8 cellular contexts compared by ENCODE assay signal in the genomic region with DNA sequence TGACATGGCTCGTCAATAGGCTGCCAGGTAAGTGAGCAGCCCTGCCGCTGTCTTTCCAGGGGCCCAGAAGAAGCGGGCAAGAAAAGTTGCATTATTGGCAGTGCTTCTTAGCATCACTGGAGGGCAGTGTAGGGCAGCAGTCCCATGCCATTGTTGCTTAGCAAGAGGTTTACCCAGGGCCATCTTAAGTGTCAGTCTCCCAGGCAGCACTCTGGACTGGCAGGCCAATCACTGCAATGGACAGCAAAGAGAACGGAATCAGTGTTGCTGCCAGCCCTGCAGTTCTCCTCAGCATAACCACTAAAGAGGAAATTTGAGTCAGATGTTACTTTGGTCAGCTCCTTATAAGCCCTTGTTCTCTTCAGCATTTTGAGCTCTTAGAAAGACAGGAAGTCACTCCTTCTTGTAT. TPM values are rescaled to one million over a fixed set of nuclear protein-coding genes. Genes with fewer than 3 reads are reported as not detected.
DNase-seq lines count a peak whose midpoint lies in the region; ATAC-seq and TF ChIP-seq lines count a peak whose summit lies in the region.

No MANE protein-coding gene starts in this region.

- no peaks in the 10 kb centered on the region for H3K27me3 Mint-ChIP-seq in natural killer cell treated with Interleukin-12 subunit alpha and Interleukin-12 subunit beta and Interleukin-15 and Interleukin-18, amount 100 ng/mL, for 72 hours

- TF ChIP-seq CTCF in 22Rv1 (IDR thresholded peaks at IDR 0.05) (peak; percentile 70), GM06990 (IDR thresholded peaks at IDR 0.05; ENCODE audit: insufficient read depth, low read length, poor library complexity, severe bottlenecking) (peak; percentile 29), epithelial cell of proximal tubule (conservative IDR thresholded peaks at IDR 0.05; ENCODE audit: low read depth, low read length) (peak; percentile 54)

- H3K27me3 ChIP-seq in GM06990 (replicated peaks; ENCODE audit: control insufficient read depth, insufficient read depth, low read length): no peaks in the 10 kb centered on the region

- H3K4me3 ChIP-seq in GM06990 (replicated peaks; ENCODE audit: low read depth, low read length) (no peak overlapping the region), epithelial cell of proximal tubule (ENCODE audit: low read depth, low read length) (no peak overlapping the region)

- ATAC-seq in natural killer cell treated with Interleukin-12 subunit alpha and Interleukin-12 subunit beta and Interleukin-15 and Interleukin-18, amount 100 ng/mL, for 72 hours: peak; percentile 94 to 96
- ATAC-seq in HG02763 (IDR thresholded peaks at IDR 0.05; ENCODE audit: unreplicated experiment): no peak

- peaks cover 49% of the 10 kb centered on the region for H3K36me3 Mint-ChIP-seq in natural killer cell treated with Interleukin-12 subunit alpha and Interleukin-12 subunit beta and Interleukin-15 and Interleukin-18, amount 100 ng/mL, for 72 hours

- DNase-seq in GM06990 (ENCODE audit: extremely low read depth, insufficient read length) (no peak), RPMI8226 (peak; percentile 48), epithelial cell of proximal tubule (ENCODE audit: low read depth) (no peak), cerebellar cortex (ENCODE audit: low spot score) (no peak), posterior vena cava (ENCODE audit: low spot score) (no peak)
- peak; percentile 79 for DNase-seq in natural killer cell treated with Interleukin-12 subunit alpha and Interleukin-12 subunit beta and Interleukin-15 and Interleukin-18, amount 100 ng/mL, for 72 hours (ENCODE audit: low spot score)

- intact Hi-C loops in posterior vena cava (cut with DNase I): no loop called here

- peaks cover 80% of the 10 kb centered on the region for H3K36me3 ChIP-seq in GM06990 (ENCODE audit: control insufficient read depth, insufficient read depth, low read length)

- H3K4me3 Mint-ChIP-seq in natural killer cell treated with Interleukin-12 subunit alpha and Interleukin-12 subunit beta and Interleukin-15 and Interleukin-18, amount 100 ng/mL, for 72 hours: peak overlapping the region; percentile 60

- peak overlapping the region; percentile 75 to 82 for H3K27ac Mint-ChIP-seq in natural killer cell treated with Interleukin-12 subunit alpha and Interleukin-12 subunit beta and Interleukin-15 and Interleukin-18, amount 100 ng/mL, for 72 hours

- H3K9me3 Mint-ChIP-seq in natural killer cell treated with Interleukin-12 subunit alpha and Interleukin-12 subunit beta and Interleukin-15 and Interleukin-18, amount 100 ng/mL, for 72 hours: no peaks in the 10 kb centered on the region

- H3K4me1 Mint-ChIP-seq in natural killer cell treated with Interleukin-12 subunit alpha and Interleukin-12 subunit beta and Interleukin-15 and Interleukin-18, amount 100 ng/mL, for 72 hours (ENCODE audit: low read depth in 2 of 2): peaks cover 57 to 71% of the 10 kb centered on the region in 2 donors

- peak overlapping the region; percentile 17; the same call in 1 of the 2 replicates for H3K27ac ChIP-seq in 22Rv1

RNA-seq across cellular contexts. Expression of gene GRK2, which starts 13.4 kb away (rescaled TPM):
- total RNA-seq in epithelial cell of proximal tubule (46.8 and 66.4 TPM in 2 replicates), posterior vena cava (10 to 100 TPM; 50.4 to 58.2 TPM)
- total RNA-seq in natural killer cell treated with Interleukin-12 subunit alpha and Interleukin-12 subunit beta and Interleukin-15 and Interleukin-18, amount 100 ng/mL, for 72 hours: 100 to 1,000 TPM; 394 to 432 TPM

RNA-seq across cellular contexts. Expression of gene ANKRD13D, which starts 36.3 kb away (rescaled TPM):
- total RNA-seq in epithelial cell of proximal tubule (31.6 and 32.3 TPM in 2 replicates), posterior vena cava (10 to 100 TPM; 40.7 to 42.8 TPM)
- total RNA-seq in natural killer cell treated with Interleukin-12 subunit alpha and Interleukin-12 subunit beta and Interleukin-15 and Interleukin-18, amount 100 ng/mL, for 72 hours: 100 to 1,000 TPM; 182 to 231 TPM

RNA-seq across cellular contexts. Expression of gene SSH3, which starts 50.5 kb away (rescaled TPM):
- total RNA-seq in epithelial cell of proximal tubule: 28.4 and 30.4 TPM in 2 replicates
- 10 to 100 TPM; 19.2 to 32.3 TPM for total RNA-seq in natural killer cell treated with Interleukin-12 subunit alpha and Interleukin-12 subunit beta and Interleukin-15 and Interleukin-18, amount 100 ng/mL, for 72 hours
- total RNA-seq in posterior vena cava: 10 to 100 TPM; 23.5 to 26.2 TPM

Comparison
In these comparisons a context has a peak if more than half of its experiments do, and no peak if none do; other contexts are left out.
1. DNase-seq: peak in RPMI8226 (single experiment) and natural killer cell treated with Interleukin-12 subunit alpha and Interleukin-12 subunit beta and Interleukin-15 and Interleukin-18, amount 100 ng/mL, for 72 hours (single experiment); none in GM06990 (single experiment), epithelial cell of proximal tubule (single experiment), cerebellar cortex (single experiment) and posterior vena cava (single experiment).
2. Peak in every context shown above with its lines, with median percentiles within 50 percentile points of each other: CTCF ChIP-seq.